Comparison of ENCODE assay signal across 15 cellular contexts in genomic region chr5:83097582-83098265, GRCh38. TPM values are rescaled to one million over a fixed set of nuclear protein-coding genes. Genes with fewer than 3 reads are reported as not detected.
DNase-seq lines count a peak whose midpoint lies in the region; ATAC-seq, FAIRE-seq and TF ChIP-seq lines count a peak whose summit lies in the region.
"Had no signal": no experiment of that assay in that cellular context is flagged by ENCODE, and none has a peak within 500 bp of the region (broad histone marks: within the 10 kb centered on the region; RNA-seq: fewer than 3 reads in every experiment).

No MANE protein-coding gene starts in this region.

- H3K79me2 ChIP-seq in keratinocyte (ENCODE audit: control insufficient read depth, insufficient read depth, low read length): no peaks in the 10 kb centered on the region

- H3K36me3 ChIP-seq in keratinocyte (ENCODE audit: control insufficient read depth in 2 of 2, extremely low read depth in 1 of 2, insufficient read depth in 2 of 2, low read length in 2 of 2): no peaks in the 10 kb centered on the region
- H3K36me3 ChIP-seq: MG63, stomach had no signal

- H3K4me3 Mint-ChIP-seq in HFFc6: peak overlapping the region; percentile 83
- H3K4me3 Mint-ChIP-seq: CD14-positive monocyte; naive thymus-derived CD8-positive, alpha-beta T cell had no signal

- no peak for TF ChIP-seq CTCF in HFFc6 (IDR thresholded peaks at IDR 0.05)
- TF ChIP-seq CTCF in keratinocyte (optimal IDR thresholded peaks at IDR 0.05 in 1 of 3, IDR thresholded peaks at IDR 0.05 in 1 of 3, conservative IDR thresholded peaks at IDR 0.05 in 1 of 3; ENCODE audit: extremely low read depth in 1 of 3, insufficient read depth in 2 of 3, low read length in 3 of 3): no peak

- H3K9me3 ChIP-seq in keratinocyte (ENCODE audit: control insufficient read depth, low read depth, low read length): no peaks in the 10 kb centered on the region

- no peak for ATAC-seq in HG03457 (IDR thresholded peaks at IDR 0.05; ENCODE audit: unreplicated experiment)
- no peak for ATAC-seq in GM18519 (IDR thresholded peaks at IDR 0.05; ENCODE audit: low FRiP score, unreplicated experiment)
- ATAC-seq: naive thymus-derived CD8-positive, alpha-beta T cell had no signal

- peaks cover 63% of the 10 kb centered on the region for H3K4me1 Mint-ChIP-seq in HFFc6 (ENCODE audit: low read depth)

- peak overlapping the region; percentile 25 for H3K4me2 ChIP-seq in keratinocyte (ENCODE audit: control insufficient read depth, extremely low read depth, insufficient read depth, low read depth, low read length)

- dilution Hi-C loops in keratinocyte (cut with MboI; ENCODE audit: extremely low pct_ligation_motif_present, low sequenced_read_pairs): no loop called here

- no peak for FAIRE-seq in keratinocyte (lab: Jason Lieb, UNC)

- H3K9me1 ChIP-seq in keratinocyte (ENCODE audit: control insufficient read depth, extremely low read depth, insufficient read depth, low read length): peaks cover 4% of the 10 kb centered on the region

- no peaks in the 10 kb centered on the region for H4K20me1 ChIP-seq in keratinocyte (ENCODE audit: control insufficient read depth, extremely low read depth, insufficient read depth, low read length)

- no peak overlapping the region for H3K4me3 ChIP-seq in keratinocyte (ENCODE audit: control insufficient read depth in 2 of 3, extremely low read depth in 1 of 3, insufficient read depth in 2 of 3, low read depth in 1 of 3, low read length in 3 of 3)
- H3K4me3 ChIP-seq: MG63, stomach had no signal

- intact Hi-C loops in posterior vena cava (cut with DNase I): no loop called here

- H3K27me3 ChIP-seq in keratinocyte (ENCODE audit: control insufficient read depth, extremely low read depth, insufficient read depth, low read length): no peaks in the 10 kb centered on the region
- H3K27me3 ChIP-seq: MG63, stomach had no signal

- H3K36me3 Mint-ChIP-seq in HFFc6 (ENCODE audit: low read depth): peaks cover 17% of the 10 kb centered on the region

- peaks cover 18% of the 10 kb centered on the region for H3K9me3 Mint-ChIP-seq in HFFc6

- no peak overlapping the region for H3K9ac ChIP-seq in keratinocyte (ENCODE audit: control insufficient read depth, extremely low read depth, insufficient read depth, low read length)

- peak overlapping the region; percentile 30 for H3K27ac Mint-ChIP-seq in HFFc6
- H3K27ac Mint-ChIP-seq: CD14-positive monocyte; naive thymus-derived CD8-positive, alpha-beta T cell had no signal

- peak; percentile 71 for DNase-seq in EH (ENCODE audit: low read depth)
- peak; percentile 26 for DNase-seq in HFFc6
- DNase-seq in astrocyte of the hippocampus (ENCODE audit: low read depth, low spot score): peak; percentile 38
- no peak for DNase-seq in keratinocyte (ENCODE audit: low read depth, low spot score)
- DNase-seq in NCI-H748 (lab: John Stamatoyannopoulos, UW; ENCODE audit: unreplicated experiment): no peak
- no peak for DNase-seq in posterior vena cava (ENCODE audit: low spot score)
- DNase-seq: activated CD4-positive, alpha-beta T cell treated with anti-CD3 and anti-CD28 coated beads, Interleukin-2, amount 50 U/mL, for 4 hours; activated naive CD4-positive, alpha-beta T cell; MG63; naive thymus-derived CD8-positive, alpha-beta T cell; NCI-H748 treated with DMSO at 0.1 percent for 48 hours; stomach had no signal

- H3K27ac ChIP-seq in keratinocyte (ENCODE audit: control insufficient read depth, insufficient read depth, low read length): no peak overlapping the region
- H3K27ac ChIP-seq: stomach had no signal

- H3K4me1 ChIP-seq in keratinocyte (ENCODE audit: control insufficient read depth, extremely low read depth, insufficient read depth, low read length): peaks cover 35% of the 10 kb centered on the region

- no peaks in the 10 kb centered on the region for H3K27me3 Mint-ChIP-seq in HFFc6 (ENCODE audit: insufficient read depth)
- H3K27me3 Mint-ChIP-seq: naive thymus-derived CD8-positive, alpha-beta T cell had no signal

- no peak overlapping the region for H2AFZ ChIP-seq in keratinocyte (ENCODE audit: control insufficient read depth, low read length)

RNA-seq across cellular contexts. Expression of gene XRCC4, which starts 20.4 kb away (rescaled TPM):
- 10 to 100 TPM; 13.6 to 17.1 (median 14.4) TPM for total RNA-seq in HFFc6 (2021; fragmentation: NEBNext Ultra II Directional; extraction: Animal tissue kit (Norgen Biotek cat#: 25700))
- polyA plus RNA-seq in keratinocyte: 5.0 to 10.9 TPM (median 5.6 TPM) in 3 replicates
- polyA plus RNA-seq in keratinocyte (2011; ENCODE audit: low read depth): 8.6 TPM
- 4.0 and 7.3 TPM in 2 replicates for polyA plus RNA-seq in keratinocyte (2011; cell fraction: cytosol; rRNA removed)
- 5.4 and 6.0 TPM in 2 replicates for polyA plus RNA-seq in keratinocyte (2011; cell fraction: nucleus; rRNA removed)
- 8.7 and 9.7 TPM in 2 replicates for polyA plus RNA-seq in keratinocyte (2012; ENCODE audit: low replicate concordance)
- 0.72 to 5.1 TPM (median 1.4 TPM) in 3 replicates for polyA minus RNA-seq in keratinocyte
- polyA minus RNA-seq in keratinocyte (2011; cell fraction: cytosol; rRNA and poly(A)+ RNA removed): 2.1 TPM
- 4.7 and 6.1 TPM in 2 replicates for polyA minus RNA-seq in keratinocyte (2011; cell fraction: nucleus; rRNA and poly(A)+ RNA removed)
- 1 to 10 TPM; 8.4 to 9.1 TPM for total RNA-seq in posterior vena cava

RNA-seq across cellular contexts. Expression of gene TMEM167A, which starts 20.5 kb away (rescaled TPM):
- total RNA-seq in HFFc6 (2021; fragmentation: NEBNext Ultra II Directional; extraction: Animal tissue kit (Norgen Biotek cat#: 25700)): 100 to 1,000 TPM; 125 to 164 (median 141) TPM
- polyA plus RNA-seq in keratinocyte: 32.7 to 97.6 TPM (median 40.1 TPM) in 3 replicates
- 21.4 TPM for polyA plus RNA-seq in keratinocyte (2011; ENCODE audit: low read depth)
- polyA plus RNA-seq in keratinocyte (2011; cell fraction: cytosol; rRNA removed): 41.2 and 102 TPM in 2 replicates
- 21.4 and 32.8 TPM in 2 replicates for polyA plus RNA-seq in keratinocyte (2011; cell fraction: nucleus; rRNA removed)
- polyA plus RNA-seq in keratinocyte (2012; ENCODE audit: low replicate concordance): 41.2 and 57.2 TPM in 2 replicates
- 5.4 to 35.3 TPM (median 19.6 TPM) in 3 replicates for polyA minus RNA-seq in keratinocyte
- 24.4 TPM for polyA minus RNA-seq in keratinocyte (2011; cell fraction: cytosol; rRNA and poly(A)+ RNA removed)
- 14.0 and 20.8 TPM in 2 replicates for polyA minus RNA-seq in keratinocyte (2011; cell fraction: nucleus; rRNA and poly(A)+ RNA removed)
- 10 to 100 TPM; 72.1 to 72.6 TPM for total RNA-seq in posterior vena cava

Comparison
In these comparisons a context has a peak if more than half of its experiments do, and no peak if none do; other contexts are left out.
1. DNase-seq: peak in EH (single experiment), HFFc6 (single experiment) and astrocyte of the hippocampus (single experiment); none in keratinocyte (single experiment), NCI-H748 (single experiment) and posterior vena cava (single experiment).